ENCODE assay signal across 11 cellular contexts in the genomic region with DNA sequence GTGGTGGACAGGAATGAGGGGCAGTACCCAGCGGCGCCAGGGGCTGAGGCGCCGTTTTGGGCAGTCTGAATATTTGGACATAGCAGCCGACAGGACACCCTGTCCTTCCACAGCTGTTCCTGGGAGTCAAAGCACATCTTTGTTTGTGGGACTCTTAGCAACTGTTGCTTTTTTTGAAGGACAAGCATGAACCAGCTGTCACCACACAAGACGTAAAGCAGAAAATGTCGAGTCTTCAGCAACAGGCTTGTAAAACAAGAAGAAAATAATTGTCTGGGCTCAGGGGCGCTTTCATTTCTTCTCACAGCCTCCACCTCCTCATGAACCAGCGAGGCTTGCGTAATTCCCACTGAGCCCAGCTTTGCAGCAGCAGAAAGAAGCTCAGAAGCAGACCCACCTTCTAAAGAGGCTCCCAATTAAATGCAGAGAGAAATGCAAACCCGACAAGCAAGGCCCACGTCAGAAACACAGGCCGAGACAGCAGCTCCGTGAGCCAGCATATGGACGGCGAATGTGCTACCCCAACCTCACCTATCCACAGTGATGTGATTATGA.
DNase-seq lines count a peak whose midpoint lies in the region; TF ChIP-seq lines count a peak whose summit lies in the region.
"Had no signal": no experiment of that assay in that cellular context is flagged by ENCODE, and none has a peak within 500 bp of the region (broad histone marks: within the 10 kb centered on the region; RNA-seq: fewer than 3 reads in every experiment).

No MANE protein-coding gene starts in this region.

- H3K4me1 ChIP-seq in hepatocyte (ENCODE audit: insufficient read depth), result no peaks in the 10 kb centered on the region
- H3K4me1 ChIP-seq: neural progenitor cell had no signal

- H3K27me3 ChIP-seq in hepatocyte, result no peaks in the 10 kb centered on the region
- H3K27me3 ChIP-seq: neural progenitor cell had no signal

- no peaks in the 10 kb centered on the region for H3K9me3 ChIP-seq in hepatocyte (ENCODE audit: low read depth)

- peak; percentile 100 for DNase-seq in LHCN-M2 (ENCODE audit: low read depth)
- DNase-seq in astrocyte of the spinal cord (ENCODE audit: low read depth, low spot score), result peak; percentile 2
- DNase-seq in hepatocyte (ENCODE audit: low spot score), result peak; percentile 59
- DNase-seq in substantia nigra (lab: John Stamatoyannopoulos, UW), result peak in 2 of 49 donors; percentile 2 to 37
- DNase-seq in HK-2 (ENCODE audit: unreplicated experiment), result no peak
- DNase-seq in NCI-H226, result no peak
- DNase-seq in activated CD4-positive, alpha-beta T cell treated with anti-CD3 and anti-CD28 coated beads for 4 hours, result no peak
- DNase-seq: activated CD4-positive, alpha-beta T cell treated with anti-CD3 and anti-CD28 coated beads for 1 hour; H9; NCI-H510A treated with DMSO at 0.1 percent for 48 hours had no signal

- H3K4me2 ChIP-seq in hepatocyte, result peak overlapping the region; percentile 13
- H3K4me2 ChIP-seq: neural progenitor cell had no signal

- no peak overlapping the region for H2AFZ ChIP-seq in hepatocyte
- H2AFZ ChIP-seq: neural progenitor cell had no signal

- TF ChIP-seq CTCF in astrocyte of the spinal cord (IDR thresholded peaks at IDR 0.05; ENCODE audit: low read depth, low read length), result no peak
- no peak for TF ChIP-seq CTCF in hepatocyte (IDR thresholded peaks at IDR 0.05; ENCODE audit: poor library complexity)

- no peaks in the 10 kb centered on the region for H3K79me2 ChIP-seq in hepatocyte

- WGBS in hepatocyte (ENCODE audit: low lambda C conversion rate, missing lambda C conversion rate), result 56% methylated on average over 16 of the region's 16 CpGs

- no peaks in the 10 kb centered on the region for H3K36me3 ChIP-seq in hepatocyte (replicated peaks; ENCODE audit: insufficient read depth, low read depth)
- H3K36me3 ChIP-seq: neural progenitor cell had no signal

- H4K20me1 ChIP-seq in hepatocyte (ENCODE audit: insufficient read depth, poor library complexity, severe bottlenecking), result no peaks in the 10 kb centered on the region

- no peaks in the 10 kb centered on the region for H3K9me2 ChIP-seq in hepatocyte (replicated peaks; ENCODE audit: insufficient read depth)

- no peak overlapping the region for H3K4me3 ChIP-seq in astrocyte of the spinal cord (ENCODE audit: low read depth, low read length)
- H3K4me3 ChIP-seq in hepatocyte, result no peak overlapping the region
- H3K4me3 ChIP-seq: neural progenitor cell had no signal

- no peak overlapping the region for H3K27ac ChIP-seq in hepatocyte
- peak overlapping the region; percentile 61 for H3K27ac ChIP-seq in substantia nigra (ENCODE audit: low read depth, low read length, poor library complexity, severe bottlenecking)
- H3K27ac ChIP-seq: neural progenitor cell had no signal

- in situ Hi-C loops in astrocyte of the spinal cord (cut with HindIII; ENCODE audit: low sequenced_read_pairs), result no loop called here

Comparison
In these comparisons a context has a peak if more than half of its experiments do, and no peak if none do; other contexts are left out.
1. DNase-seq: peak in LHCN-M2 (single experiment), astrocyte of the spinal cord (single experiment) and hepatocyte (single experiment); none in HK-2 (single experiment), NCI-H226 (single experiment) and activated CD4-positive, alpha-beta T cell treated with anti-CD3 and anti-CD28 coated beads for 4 hours (0 of 2).